1 cellular context compared by ENCODE assay signal in genomic region chr5:61610262-61611024, GRCh38.
TF ChIP-seq lines count a peak whose summit lies in the region.

No MANE protein-coding gene starts in this region.

TF ChIP-seq in GM23338, 12 proteins besides CTCF, POLR2A, EP300 and RAD21 (continued from another document):
- TF ChIP-seq, protein P1, sequence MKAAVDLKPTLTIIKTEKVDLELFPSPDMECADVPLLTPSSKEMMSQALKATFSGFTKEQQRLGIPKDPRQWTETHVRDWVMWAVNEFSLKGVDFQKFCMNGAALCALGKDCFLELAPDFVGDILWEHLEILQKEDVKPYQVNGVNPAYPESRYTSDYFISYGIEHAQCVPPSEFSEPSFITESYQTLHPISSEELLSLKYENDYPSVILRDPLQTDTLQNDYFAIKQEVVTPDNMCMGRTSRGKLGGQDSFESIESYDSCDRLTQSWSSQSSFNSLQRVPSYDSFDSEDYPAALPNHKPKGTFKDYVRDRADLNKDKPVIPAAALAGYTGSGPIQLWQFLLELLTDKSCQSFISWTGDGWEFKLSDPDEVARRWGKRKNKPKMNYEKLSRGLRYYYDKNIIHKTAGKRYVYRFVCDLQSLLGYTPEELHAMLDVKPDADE (IDR thresholded peaks at IDR 0.05) = no peak
- no peak for TF ChIP-seq ZNF114 (CRISPR knock-in tag; IDR thresholded peaks at IDR 0.05)
- TF ChIP-seq ZNF331 (CRISPR knock-in tag; IDR thresholded peaks at IDR 0.05; ENCODE audit: low read depth) = no peak
- TF ChIP-seq NANOG (IDR thresholded peaks at IDR 0.05; ENCODE audit: borderline replicate concordance) = no peak
- no peak for TF ChIP-seq POLR2AphosphoS5 (IDR thresholded peaks at IDR 0.05; ENCODE audit: low read depth)
- TF ChIP-seq CREB1 (CRISPR knock-in tag; IDR thresholded peaks at IDR 0.05; ENCODE audit: low read depth) = no peak
- no peak for TF ChIP-seq EZH2 (IDR thresholded peaks at IDR 0.05; ENCODE audit: low read depth, unreplicated experiment)
